In genomic region chr7:134126937-134127848, GRCh38 we compare ENCODE assay signal across 8 cellular contexts. TPM values are rescaled to one million over a fixed set of nuclear protein-coding genes. Genes with fewer than 3 reads are reported as not detected.
DNase-seq lines count a peak whose midpoint lies in the region; ATAC-seq and TF ChIP-seq lines count a peak whose summit lies in the region.

A gene with protein sequence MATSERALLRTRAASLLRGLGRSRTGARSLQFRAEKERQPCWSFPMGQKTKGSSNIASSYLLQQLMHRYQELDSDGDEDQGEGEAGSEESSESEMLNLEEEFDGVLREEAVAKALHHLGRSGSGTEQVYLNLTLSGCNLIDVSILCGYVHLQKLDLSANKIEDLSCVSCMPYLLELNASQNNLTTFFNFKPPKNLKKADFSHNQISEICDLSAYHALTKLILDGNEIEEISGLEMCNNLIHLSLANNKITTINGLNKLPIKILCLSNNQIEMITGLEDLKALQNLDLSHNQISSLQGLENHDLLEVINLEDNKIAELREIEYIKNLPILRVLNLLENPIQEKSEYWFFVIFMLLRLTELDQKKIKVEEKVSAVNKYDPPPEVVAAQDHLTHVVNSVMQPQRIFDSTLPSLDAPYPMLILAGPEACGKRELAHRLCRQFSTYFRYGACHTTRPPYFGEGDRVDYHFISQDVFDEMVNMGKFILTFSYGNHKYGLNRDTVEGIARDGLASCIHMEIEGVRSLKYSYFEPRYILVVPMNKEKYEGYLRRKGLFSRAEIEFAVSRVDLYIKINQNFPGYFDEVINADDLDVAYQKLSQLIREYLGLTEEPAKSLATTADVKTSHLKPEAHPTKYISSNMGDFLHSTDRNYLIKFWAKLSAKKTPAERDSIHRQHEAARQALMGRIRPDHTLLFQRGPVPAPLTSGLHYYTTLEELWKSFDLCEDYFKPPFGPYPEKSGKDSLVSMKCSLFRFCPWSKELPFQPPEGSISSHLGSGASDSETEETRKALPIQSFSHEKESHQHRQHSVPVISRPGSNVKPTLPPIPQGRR (plus strand): TSS chr7:134127340. CDS start chr7:134127368, 28 bp downstream.

- ATAC-seq in GM19455 (IDR thresholded peaks at IDR 0.05; ENCODE audit: unreplicated experiment) (peak; percentile 100), HG03565 (IDR thresholded peaks at IDR 0.05; ENCODE audit: unreplicated experiment) (peak; percentile 100), lower lobe of right lung (peak; percentile 98 to 100)

- H3K27me3 ChIP-seq in lower lobe of right lung (ENCODE audit: low read depth), result no peaks in the 10 kb centered on the region

- peaks cover 30% of the 10 kb centered on the region for H3K27me3 Mint-ChIP-seq in activated CD4-positive, alpha-beta memory T cell treated with anti-CD3 and anti-CD28 coated beads, Interleukin-2, amount 10 ng/mL, durations not matched to agents 7 days and 5 days

- H3K4me1 Mint-ChIP-seq in activated CD4-positive, alpha-beta memory T cell treated with anti-CD3 and anti-CD28 coated beads, Interleukin-2, amount 10 ng/mL, durations not matched to agents 7 days and 5 days, result peaks cover 15% of the 10 kb centered on the region

- no peak within 1 kb of the TSS for H3K27ac ChIP-seq in lower lobe of right lung

- POLR2A ChIA-PET in activated CD4-positive, alpha-beta memory T cell treated with anti-CD3 and anti-CD28 coated beads, Interleukin-2, amount 10 ng/mL, durations not matched to agents 7 days and 5 days (lab: Charles Lee), result interaction anchor here (0.6 to 1.0 kb wide), 3 partner anchors 8 to 855 kb away, joined by 3 read pairs; no protein-coding TSS in a partner anchor

- H3K4me1 ChIP-seq in lower lobe of right lung, result peaks cover 6% of the 10 kb centered on the region

- intact Hi-C loops in lower lobe of right lung (cut with DNase I), result no loop called here

- peak within 1 kb of the TSS; percentile 89 for H3K4me3 ChIP-seq in lower lobe of right lung

- TF ChIP-seq CTCF in lower lobe of right lung (IDR thresholded peaks at IDR 0.05), result no peak

- H3K36me3 ChIP-seq in lower lobe of right lung, result no peaks in the 10 kb centered on the region

- CTCF ChIA-PET in activated CD4-positive, alpha-beta memory T cell treated with anti-CD3 and anti-CD28 coated beads, Interleukin-2, amount 10 ng/mL, durations not matched to agents 7 days and 5 days (lab: Charles Lee), result interaction anchor here (1.3 to 2.2 kb wide), 2 partner anchors 14 to 387 kb away, joined by 3 to 17 read pairs; no protein-coding TSS in a partner anchor

- no peaks in the 10 kb centered on the region for H3K9me3 Mint-ChIP-seq in activated CD4-positive, alpha-beta memory T cell treated with anti-CD3 and anti-CD28 coated beads, Interleukin-2, amount 10 ng/mL, durations not matched to agents 7 days and 5 days

- DNase-seq in CD1c-positive myeloid dendritic cell (ENCODE audit: extremely low spot score) (peak; percentile 83), NCI-H748 (lab: John Stamatoyannopoulos, UW; ENCODE audit: unreplicated experiment) (peak; percentile 87), lower lobe of right lung (peak; percentile 89)
- DNase-seq in activated CD4-positive, alpha-beta memory T cell treated with anti-CD3 and anti-CD28 coated beads, Interleukin-2, amount 10 ng/mL, durations not matched to agents 7 days and 5 days, result peak; percentile 78
- DNase-seq in effector CD4-positive, alpha-beta T cell, result peak; percentile 65
- DNase-seq in stimulated activated CD4-positive, alpha-beta T cell treated with anti-CD3 and anti-CD28 coated beads, Interleukin-4, amount 100 ng/mL, for 24 hours, result peak; percentile 80

- no peaks in the 10 kb centered on the region for H3K9me3 ChIP-seq in lower lobe of right lung

- H3K36me3 Mint-ChIP-seq in activated CD4-positive, alpha-beta memory T cell treated with anti-CD3 and anti-CD28 coated beads, Interleukin-2, amount 10 ng/mL, durations not matched to agents 7 days and 5 days (ENCODE audit: low read depth), result no peaks in the 10 kb centered on the region

- H3K4me3 Mint-ChIP-seq in activated CD4-positive, alpha-beta memory T cell treated with anti-CD3 and anti-CD28 coated beads, Interleukin-2, amount 10 ng/mL, durations not matched to agents 7 days and 5 days, result peak within 1 kb of the TSS; percentile 77

- H3K27ac Mint-ChIP-seq in activated CD4-positive, alpha-beta memory T cell treated with anti-CD3 and anti-CD28 coated beads, Interleukin-2, amount 10 ng/mL, durations not matched to agents 7 days and 5 days, result no peak within 1 kb of the TSS

RNA-seq across cellular contexts. Expression of the gene that starts here (rescaled TPM):
- total RNA-seq in activated CD4-positive, alpha-beta memory T cell treated with anti-CD3 and anti-CD28 coated beads, Interleukin-2, amount 10 ng/mL, durations not matched to agents 7 days and 5 days, result under 1 TPM in 1 of 2 experiments, not detected in 1; 0.15 TPM
- total RNA-seq in lower lobe of right lung, result 1.8 TPM

Comparison
In these comparisons a context has a peak if more than half of its experiments do, and no peak if none do; other contexts are left out.
1. Peak in DNase-seq in activated CD4-positive, alpha-beta memory T cell treated with anti-CD3 and anti-CD28 coated beads, Interleukin-2, amount 10 ng/mL, durations not matched to agents 7 days and 5 days; RNA of the gene not detected or under 1 TPM.